Comparison of ENCODE assay signal across 1 cellular context in the genomic region with DNA sequence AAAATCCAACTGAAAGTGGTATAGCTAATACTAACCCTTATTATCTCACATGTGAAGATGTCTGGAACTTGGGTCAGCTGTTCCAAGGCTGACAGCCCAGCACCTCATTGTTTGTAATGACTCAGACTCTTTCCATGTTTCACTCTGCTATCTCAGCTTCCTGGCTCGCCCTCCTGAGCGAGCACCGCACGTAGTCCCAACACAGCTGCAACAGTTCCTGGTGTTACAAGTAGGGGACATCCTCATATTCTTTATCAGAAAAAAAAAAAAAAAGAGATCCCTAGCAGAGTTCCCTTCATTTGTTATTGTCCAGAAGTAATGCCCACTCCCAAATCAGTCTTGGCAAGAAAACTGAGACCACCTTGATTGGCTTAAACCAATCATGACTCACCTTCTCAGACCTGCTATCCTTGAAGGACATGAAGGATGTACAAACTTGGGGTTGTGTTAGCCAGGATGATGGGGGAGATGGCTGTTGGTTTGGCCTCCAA.
TF ChIP-seq lines count a peak whose summit lies in the region.

No MANE protein-coding gene starts in this region.

TF ChIP-seq in K562, 482 proteins besides CTCF, POLR2A, EP300 and RAD21 (continued from another document and continues in another):
- TF ChIP-seq, protein P1, sequence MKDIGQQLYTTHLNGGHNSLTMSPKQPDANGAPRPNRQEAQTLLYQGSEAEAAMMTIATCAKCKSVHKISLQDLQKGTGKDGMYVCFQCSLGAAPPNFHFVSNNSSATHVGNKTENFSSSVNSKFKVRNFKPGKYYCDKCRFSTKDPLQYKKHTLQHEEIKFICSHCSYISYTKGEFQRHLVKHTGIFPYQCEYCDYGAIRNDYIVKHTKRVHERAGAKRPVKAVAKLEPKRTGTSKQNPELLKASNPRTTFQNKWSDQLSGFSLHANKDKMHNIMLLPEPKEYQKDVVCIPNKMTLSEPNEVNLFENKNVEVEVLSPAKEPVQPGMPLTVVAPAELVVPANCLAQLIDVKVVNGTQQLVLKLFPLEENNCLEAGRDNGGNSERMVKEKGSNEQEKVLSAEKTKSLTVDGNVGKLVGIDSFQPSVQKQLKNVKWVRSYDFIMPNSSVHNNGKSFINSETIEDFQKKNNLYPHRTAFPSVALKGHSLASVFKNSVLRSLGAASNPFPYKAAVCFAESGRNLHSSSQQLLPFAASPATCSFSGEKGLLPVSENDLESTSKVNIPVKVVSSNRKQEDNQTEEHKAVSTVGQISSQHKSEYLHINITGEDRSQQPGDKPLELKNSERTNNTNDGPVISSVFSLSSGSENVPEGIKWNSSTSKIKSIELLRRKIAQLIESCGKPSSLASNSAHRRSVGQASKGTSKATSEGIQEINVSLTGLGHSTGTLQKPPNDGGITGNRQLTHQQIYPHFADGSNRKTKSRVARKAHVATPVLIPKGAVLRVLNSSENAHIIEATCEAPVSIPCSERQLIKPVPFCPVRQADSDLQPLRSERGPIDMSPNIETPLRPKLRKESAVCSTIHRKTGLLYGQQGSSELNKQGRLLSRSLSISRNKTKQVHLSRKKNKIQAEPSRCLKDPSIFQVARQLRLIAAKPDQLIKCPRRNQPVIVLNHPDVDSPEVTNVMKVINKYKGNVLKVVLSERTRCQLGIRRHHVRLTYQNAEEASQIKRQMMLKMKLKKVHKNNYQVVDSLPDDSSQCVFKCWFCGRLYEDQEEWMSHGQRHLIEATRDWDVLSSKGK (CRISPR knock-in tag; IDR thresholded peaks at IDR 0.05), result no peak
- TF ChIP-seq BDP1 (IDR thresholded peaks at IDR 0.05; ENCODE audit: insufficient read depth, insufficient read length) (no peak), GABPA (tag; conservative IDR thresholded peaks at IDR 0.05; ENCODE audit: low read depth) (no peak), ETV1 (tag; conservative IDR thresholded peaks at IDR 0.05; ENCODE audit: low read depth) (peak; percentile 38; the same call in 1 of the 2 replicates), ETV5 (CRISPR knock-in tag; IDR thresholded peaks at IDR 0.05; ENCODE audit: low read depth) (0 out of 2 replicates have a peak, but pooled peaks have one; percentile 28), MXI1 (IDR thresholded peaks at IDR 0.05; ENCODE audit: low read depth, low read length) (0 out of 2 replicates have a peak, but pooled peaks have one; percentile 51), IFI16 (CRISPR knock-in tag; IDR thresholded peaks at IDR 0.05) (no peak), TEAD2 (tag; IDR thresholded peaks at IDR 0.05) (no peak), ZNF586 (CRISPR knock-in tag; conservative IDR thresholded peaks at IDR 0.05) (no peak), HDAC1 (IDR thresholded peaks at IDR 0.05) (0 out of 4 replicates have a peak, but pooled peaks of 1 of the 2 experiments have one; percentile 4), NRF1 (conservative IDR thresholded peaks at IDR 0.05 in 1 of 2, IDR thresholded peaks at IDR 0.05 in 1 of 2) (no peak), ZBTB17 (CRISPR knock-in tag; IDR thresholded peaks at IDR 0.05) (no peak), KLF10 (CRISPR knock-in tag; IDR thresholded peaks at IDR 0.05) (no peak), DIDO1 (tag; IDR thresholded peaks at IDR 0.05; ENCODE audit: low read depth) (no peak), CTBP1 (IDR thresholded peaks at IDR 0.05; ENCODE audit: borderline replicate concordance) (no peak), ZNF589 (CRISPR knock-in tag; IDR thresholded peaks at IDR 0.05; ENCODE audit: low read depth) (peak; percentile 45; the same call in 1 of the 2 replicates), TAF9B (IDR thresholded peaks at IDR 0.05; ENCODE audit: partially characterized antibody) (peak; percentile 67), JUND (IDR thresholded peaks at IDR 0.05; ENCODE audit: borderline replicate concordance, low read depth, low read length) (peak; percentile 84), JUND (tag; IDR thresholded peaks at IDR 0.05; ENCODE audit: borderline replicate concordance, low read depth, low read length) (peak; percentile 86; the same call in 2 of the 3 replicates), CBFA2T2 (conservative IDR thresholded peaks at IDR 0.05) (peak; percentile 47; the same call in 1 of the 2 replicates), DACH1 (IDR thresholded peaks at IDR 0.05; ENCODE audit: partially characterized antibody) (peak; percentile 81)
- TF ChIP-seq, protein P2, sequence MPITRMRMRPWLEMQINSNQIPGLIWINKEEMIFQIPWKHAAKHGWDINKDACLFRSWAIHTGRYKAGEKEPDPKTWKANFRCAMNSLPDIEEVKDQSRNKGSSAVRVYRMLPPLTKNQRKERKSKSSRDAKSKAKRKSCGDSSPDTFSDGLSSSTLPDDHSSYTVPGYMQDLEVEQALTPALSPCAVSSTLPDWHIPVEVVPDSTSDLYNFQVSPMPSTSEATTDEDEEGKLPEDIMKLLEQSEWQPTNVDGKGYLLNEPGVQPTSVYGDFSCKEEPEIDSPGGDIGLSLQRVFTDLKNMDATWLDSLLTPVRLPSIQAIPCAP (CRISPR knock-in tag; IDR thresholded peaks at IDR 0.05; ENCODE audit: borderline replicate concordance), result no peak
- TF ChIP-seq, protein P3, sequence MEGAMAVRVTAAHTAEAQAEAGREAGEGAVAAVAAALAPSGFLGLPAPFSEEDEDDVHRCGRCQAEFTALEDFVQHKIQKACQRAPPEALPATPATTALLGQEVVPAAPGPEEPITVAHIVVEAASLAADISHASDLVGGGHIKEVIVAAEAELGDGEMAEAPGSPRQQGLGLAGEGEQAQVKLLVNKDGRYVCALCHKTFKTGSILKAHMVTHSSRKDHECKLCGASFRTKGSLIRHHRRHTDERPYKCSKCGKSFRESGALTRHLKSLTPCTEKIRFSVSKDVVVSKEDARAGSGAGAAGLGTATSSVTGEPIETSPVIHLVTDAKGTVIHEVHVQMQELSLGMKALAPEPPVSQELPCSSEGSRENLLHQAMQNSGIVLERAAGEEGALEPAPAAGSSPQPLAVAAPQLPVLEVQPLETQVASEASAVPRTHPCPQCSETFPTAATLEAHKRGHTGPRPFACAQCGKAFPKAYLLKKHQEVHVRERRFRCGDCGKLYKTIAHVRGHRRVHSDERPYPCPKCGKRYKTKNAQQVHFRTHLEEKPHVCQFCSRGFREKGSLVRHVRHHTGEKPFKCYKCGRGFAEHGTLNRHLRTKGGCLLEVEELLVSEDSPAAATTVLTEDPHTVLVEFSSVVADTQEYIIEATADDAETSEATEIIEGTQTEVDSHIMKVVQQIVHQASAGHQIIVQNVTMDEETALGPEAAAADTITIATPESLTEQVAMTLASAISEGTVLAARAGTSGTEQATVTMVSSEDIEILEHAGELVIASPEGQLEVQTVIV (CRISPR knock-in tag; IDR thresholded peaks at IDR 0.05; ENCODE audit: borderline replicate concordance), result no peak
- TF ChIP-seq, protein P4, sequence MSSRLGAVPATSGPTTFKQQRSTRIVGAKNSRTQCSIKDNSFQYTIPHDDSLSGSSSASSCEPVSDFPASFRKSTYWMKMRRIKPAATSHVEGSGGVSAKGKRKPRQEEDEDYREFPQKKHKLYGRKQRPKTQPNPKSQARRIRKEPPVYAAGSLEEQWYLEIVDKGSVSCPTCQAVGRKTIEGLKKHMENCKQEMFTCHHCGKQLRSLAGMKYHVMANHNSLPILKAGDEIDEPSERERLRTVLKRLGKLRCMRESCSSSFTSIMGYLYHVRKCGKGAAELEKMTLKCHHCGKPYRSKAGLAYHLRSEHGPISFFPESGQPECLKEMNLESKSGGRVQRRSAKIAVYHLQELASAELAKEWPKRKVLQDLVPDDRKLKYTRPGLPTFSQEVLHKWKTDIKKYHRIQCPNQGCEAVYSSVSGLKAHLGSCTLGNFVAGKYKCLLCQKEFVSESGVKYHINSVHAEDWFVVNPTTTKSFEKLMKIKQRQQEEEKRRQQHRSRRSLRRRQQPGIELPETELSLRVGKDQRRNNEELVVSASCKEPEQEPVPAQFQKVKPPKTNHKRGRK (tag; IDR thresholded peaks at IDR 0.05), result no peak
- TF ChIP-seq, protein P5, sequence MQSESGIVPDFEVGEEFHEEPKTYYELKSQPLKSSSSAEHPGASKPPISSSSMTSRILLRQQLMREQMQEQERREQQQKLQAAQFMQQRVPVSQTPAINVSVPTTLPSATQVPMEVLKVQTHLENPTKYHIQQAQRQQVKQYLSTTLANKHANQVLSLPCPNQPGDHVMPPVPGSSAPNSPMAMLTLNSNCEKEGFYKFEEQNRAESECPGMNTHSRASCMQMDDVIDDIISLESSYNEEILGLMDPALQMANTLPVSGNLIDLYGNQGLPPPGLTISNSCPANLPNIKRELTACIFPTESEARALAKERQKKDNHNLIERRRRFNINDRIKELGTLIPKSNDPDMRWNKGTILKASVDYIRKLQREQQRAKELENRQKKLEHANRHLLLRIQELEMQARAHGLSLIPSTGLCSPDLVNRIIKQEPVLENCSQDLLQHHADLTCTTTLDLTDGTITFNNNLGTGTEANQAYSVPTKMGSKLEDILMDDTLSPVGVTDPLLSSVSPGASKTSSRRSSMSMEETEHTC (IDR thresholded peaks at IDR 0.05), result no peak
- TF ChIP-seq, protein P6, sequence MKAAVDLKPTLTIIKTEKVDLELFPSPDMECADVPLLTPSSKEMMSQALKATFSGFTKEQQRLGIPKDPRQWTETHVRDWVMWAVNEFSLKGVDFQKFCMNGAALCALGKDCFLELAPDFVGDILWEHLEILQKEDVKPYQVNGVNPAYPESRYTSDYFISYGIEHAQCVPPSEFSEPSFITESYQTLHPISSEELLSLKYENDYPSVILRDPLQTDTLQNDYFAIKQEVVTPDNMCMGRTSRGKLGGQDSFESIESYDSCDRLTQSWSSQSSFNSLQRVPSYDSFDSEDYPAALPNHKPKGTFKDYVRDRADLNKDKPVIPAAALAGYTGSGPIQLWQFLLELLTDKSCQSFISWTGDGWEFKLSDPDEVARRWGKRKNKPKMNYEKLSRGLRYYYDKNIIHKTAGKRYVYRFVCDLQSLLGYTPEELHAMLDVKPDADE (conservative IDR thresholded peaks at IDR 0.05; ENCODE audit: control insufficient read depth, low read depth, low read length), result no peak
- TF ChIP-seq, protein P7, sequence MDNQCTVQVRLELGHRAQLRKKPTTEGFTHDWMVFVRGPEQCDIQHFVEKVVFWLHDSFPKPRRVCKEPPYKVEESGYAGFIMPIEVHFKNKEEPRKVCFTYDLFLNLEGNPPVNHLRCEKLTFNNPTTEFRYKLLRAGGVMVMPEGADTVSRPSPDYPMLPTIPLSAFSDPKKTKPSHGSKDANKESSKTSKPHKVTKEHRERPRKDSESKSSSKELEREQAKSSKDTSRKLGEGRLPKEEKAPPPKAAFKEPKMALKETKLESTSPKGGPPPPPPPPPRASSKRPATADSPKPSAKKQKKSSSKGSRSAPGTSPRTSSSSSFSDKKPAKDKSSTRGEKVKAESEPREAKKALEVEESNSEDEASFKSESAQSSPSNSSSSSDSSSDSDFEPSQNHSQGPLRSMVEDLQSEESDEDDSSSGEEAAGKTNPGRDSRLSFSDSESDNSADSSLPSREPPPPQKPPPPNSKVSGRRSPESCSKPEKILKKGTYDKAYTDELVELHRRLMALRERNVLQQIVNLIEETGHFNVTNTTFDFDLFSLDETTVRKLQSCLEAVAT (IDR thresholded peaks at IDR 0.05), result no peak
- TF ChIP-seq, protein P8, sequence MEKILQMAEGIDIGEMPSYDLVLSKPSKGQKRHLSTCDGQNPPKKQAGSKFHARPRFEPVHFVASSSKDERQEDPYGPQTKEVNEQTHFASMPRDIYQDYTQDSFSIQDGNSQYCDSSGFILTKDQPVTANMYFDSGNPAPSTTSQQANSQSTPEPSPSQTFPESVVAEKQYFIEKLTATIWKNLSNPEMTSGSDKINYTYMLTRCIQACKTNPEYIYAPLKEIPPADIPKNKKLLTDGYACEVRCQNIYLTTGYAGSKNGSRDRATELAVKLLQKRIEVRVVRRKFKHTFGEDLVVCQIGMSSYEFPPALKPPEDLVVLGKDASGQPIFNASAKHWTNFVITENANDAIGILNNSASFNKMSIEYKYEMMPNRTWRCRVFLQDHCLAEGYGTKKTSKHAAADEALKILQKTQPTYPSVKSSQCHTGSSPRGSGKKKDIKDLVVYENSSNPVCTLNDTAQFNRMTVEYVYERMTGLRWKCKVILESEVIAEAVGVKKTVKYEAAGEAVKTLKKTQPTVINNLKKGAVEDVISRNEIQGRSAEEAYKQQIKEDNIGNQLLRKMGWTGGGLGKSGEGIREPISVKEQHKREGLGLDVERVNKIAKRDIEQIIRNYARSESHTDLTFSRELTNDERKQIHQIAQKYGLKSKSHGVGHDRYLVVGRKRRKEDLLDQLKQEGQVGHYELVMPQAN (IDR thresholded peaks at IDR 0.05; ENCODE audit: borderline replicate concordance), result no peak
- TF ChIP-seq, protein P9, sequence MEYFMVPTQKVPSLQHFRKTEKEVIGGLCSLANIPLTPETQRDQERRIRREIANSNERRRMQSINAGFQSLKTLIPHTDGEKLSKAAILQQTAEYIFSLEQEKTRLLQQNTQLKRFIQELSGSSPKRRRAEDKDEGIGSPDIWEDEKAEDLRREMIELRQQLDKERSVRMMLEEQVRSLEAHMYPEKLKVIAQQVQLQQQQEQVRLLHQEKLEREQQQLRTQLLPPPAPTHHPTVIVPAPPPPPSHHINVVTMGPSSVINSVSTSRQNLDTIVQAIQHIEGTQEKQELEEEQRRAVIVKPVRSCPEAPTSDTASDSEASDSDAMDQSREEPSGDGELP (CRISPR knock-in tag; IDR thresholded peaks at IDR 0.05; ENCODE audit: borderline replicate concordance), result peak; percentile 94
- TF ChIP-seq, protein P10, sequence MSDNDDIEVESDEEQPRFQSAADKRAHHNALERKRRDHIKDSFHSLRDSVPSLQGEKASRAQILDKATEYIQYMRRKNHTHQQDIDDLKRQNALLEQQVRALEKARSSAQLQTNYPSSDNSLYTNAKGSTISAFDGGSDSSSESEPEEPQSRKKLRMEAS (CRISPR knock-in tag; IDR thresholded peaks at IDR 0.05), result no peak
- TF ChIP-seq, protein P11, sequence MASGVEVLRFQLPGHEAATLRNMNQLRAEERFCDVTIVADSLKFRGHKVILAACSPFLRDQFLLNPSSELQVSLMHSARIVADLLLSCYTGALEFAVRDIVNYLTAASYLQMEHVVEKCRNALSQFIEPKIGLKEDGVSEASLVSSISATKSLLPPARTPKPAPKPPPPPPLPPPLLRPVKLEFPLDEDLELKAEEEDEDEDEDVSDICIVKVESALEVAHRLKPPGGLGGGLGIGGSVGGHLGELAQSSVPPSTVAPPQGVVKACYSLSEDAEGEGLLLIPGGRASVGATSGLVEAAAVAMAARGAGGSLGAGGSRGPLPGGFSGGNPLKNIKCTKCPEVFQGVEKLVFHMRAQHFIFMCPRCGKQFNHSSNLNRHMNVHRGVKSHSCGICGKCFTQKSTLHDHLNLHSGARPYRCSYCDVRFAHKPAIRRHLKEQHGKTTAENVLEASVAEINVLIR (CRISPR knock-in tag; IDR thresholded peaks at IDR 0.05), result no peak
- TF ChIP-seq, protein P12, sequence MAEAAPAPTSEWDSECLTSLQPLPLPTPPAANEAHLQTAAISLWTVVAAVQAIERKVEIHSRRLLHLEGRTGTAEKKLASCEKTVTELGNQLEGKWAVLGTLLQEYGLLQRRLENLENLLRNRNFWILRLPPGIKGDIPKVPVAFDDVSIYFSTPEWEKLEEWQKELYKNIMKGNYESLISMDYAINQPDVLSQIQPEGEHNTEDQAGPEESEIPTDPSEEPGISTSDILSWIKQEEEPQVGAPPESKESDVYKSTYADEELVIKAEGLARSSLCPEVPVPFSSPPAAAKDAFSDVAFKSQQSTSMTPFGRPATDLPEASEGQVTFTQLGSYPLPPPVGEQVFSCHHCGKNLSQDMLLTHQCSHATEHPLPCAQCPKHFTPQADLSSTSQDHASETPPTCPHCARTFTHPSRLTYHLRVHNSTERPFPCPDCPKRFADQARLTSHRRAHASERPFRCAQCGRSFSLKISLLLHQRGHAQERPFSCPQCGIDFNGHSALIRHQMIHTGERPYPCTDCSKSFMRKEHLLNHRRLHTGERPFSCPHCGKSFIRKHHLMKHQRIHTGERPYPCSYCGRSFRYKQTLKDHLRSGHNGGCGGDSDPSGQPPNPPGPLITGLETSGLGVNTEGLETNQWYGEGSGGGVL (CRISPR knock-in tag; IDR thresholded peaks at IDR 0.05), result no peak
